ENCODE assay signal across 13 cellular contexts in genomic region chr3:55416381-55416821, GRCh38.
DNase-seq lines count a peak whose midpoint lies in the region; ATAC-seq and TF ChIP-seq lines count a peak whose summit lies in the region.
"Had no signal": no experiment of that assay in that cellular context is flagged by ENCODE, and none has a peak within 500 bp of the region (broad histone marks: within the 10 kb centered on the region; RNA-seq: fewer than 3 reads in every experiment).

No MANE protein-coding gene starts in this region.

- H3K36me3 ChIP-seq in GM23248 (ENCODE audit: low read depth) (no peaks in the 10 kb centered on the region), testis (ENCODE audit: low read depth, missing control alignments) (no peaks in the 10 kb centered on the region), sigmoid colon (no peaks in the 10 kb centered on the region), WERI-Rb-1 (no peaks in the 10 kb centered on the region)
- H3K36me3 ChIP-seq: right atrium auricular region had no signal

- H3K27ac ChIP-seq in GM23248: peak overlapping the region; percentile 63
- H3K27ac ChIP-seq in testis: no peak overlapping the region
- no peak overlapping the region for H3K27ac ChIP-seq in sigmoid colon
- no peak overlapping the region for H3K27ac ChIP-seq in WERI-Rb-1
- H3K27ac ChIP-seq: right atrium auricular region had no signal

- H3K9me2 ChIP-seq in GM23248 (ENCODE audit: insufficient read depth): no peaks in the 10 kb centered on the region

- TF ChIP-seq CTCF in choroid plexus epithelial cell (conservative IDR thresholded peaks at IDR 0.05; ENCODE audit: low read depth, low read length) (no peak), testis (IDR thresholded peaks at IDR 0.05) (no peak), sigmoid colon (IDR thresholded peaks at IDR 0.05) (no peak), WERI-Rb-1 (IDR thresholded peaks at IDR 0.05; ENCODE audit: low read depth, low read length) (no peak)

- H3K9me3 ChIP-seq in GM23248 (ENCODE audit: low read depth) (no peaks in the 10 kb centered on the region), testis (no peaks in the 10 kb centered on the region), sigmoid colon (peaks cover 0 to 4% (median 0%) of the 10 kb centered on the region in 4 donors), WERI-Rb-1 (ENCODE audit: severe bottlenecking) (no peaks in the 10 kb centered on the region)

- no peaks in the 10 kb centered on the region for H3K79me2 ChIP-seq in GM23248 (ENCODE audit: insufficient read depth)

- peak overlapping the region; percentile 40 for H3K4me2 ChIP-seq in GM23248 (ENCODE audit: unreplicated experiment)

- no peak for TF ChIP-seq EP300 in sigmoid colon (IDR thresholded peaks at IDR 0.05)

- WGBS in GM23248 (ENCODE audit: low coverage in 1 of 2, low lambda C conversion rate in 2 of 2, missing lambda C conversion rate in 2 of 2), 2 experiments: 0 to 3% methylated on average over 3 of the region's 3 CpGs
- WGBS in testis, 2 donors: 43 to 66% methylated on average over 2 to 3 of the region's 3 CpGs
- 71 to 78% methylated on average over 3 of the region's 3 CpGs for WGBS in sigmoid colon, 2 donors

- DNase-seq in GM23248: peak; percentile 93
- DNase-seq in NCI-H2196 treated with DMSO at 0.1 percent for 48 hours (lab: John Stamatoyannopoulos, UW; ENCODE audit: unreplicated experiment): peak; percentile 14
- peak; percentile 84 for DNase-seq in choroid plexus epithelial cell (ENCODE audit: low read depth)
- DNase-seq in pons (ENCODE audit: low spot score): peak; percentile 1
- no peak for DNase-seq in testis
- no peak for DNase-seq in sigmoid colon
- DNase-seq in WERI-Rb-1: no peak
- DNase-seq: activated naive CD4-positive, alpha-beta T cell; left ventricle myocardium superior; stimulated activated CD8-positive, alpha-beta memory T cell treated with anti-CD3 and anti-CD28 coated beads, Interleukin-4, amount 100 ng/mL, for 48 hours had no signal

- in situ Hi-C loops in GM23248 (cut with MboI): no loop called here

- peaks cover 15% of the 10 kb centered on the region; the same call in 1 of the 2 replicates for H3F3A ChIP-seq in GM23248 (ENCODE audit: insufficient read depth)

- ATAC-seq in HG03108 (IDR thresholded peaks at IDR 0.05; ENCODE audit: unreplicated experiment): no peak
- ATAC-seq: K562, left ventricle myocardium superior had no signal

- H3K4me1 ChIP-seq in GM23248 (ENCODE audit: insufficient read depth) (peaks cover 18% of the 10 kb centered on the region), testis (no peaks in the 10 kb centered on the region), sigmoid colon (no peaks in the 10 kb centered on the region)
- H3K4me1 ChIP-seq: right atrium auricular region had no signal

- H2AFZ ChIP-seq in GM23248: peak overlapping the region; percentile 46

- TF ChIP-seq POLR2A in testis (IDR thresholded peaks at IDR 0.05): no peak
- no peak for TF ChIP-seq POLR2A in sigmoid colon (IDR thresholded peaks at IDR 0.05)

- no peaks in the 10 kb centered on the region for H3K27me3 ChIP-seq in GM23248 (replicated peaks; ENCODE audit: insufficient read depth)
- no peaks in the 10 kb centered on the region for H3K27me3 ChIP-seq in testis
- no peaks in the 10 kb centered on the region for H3K27me3 ChIP-seq in sigmoid colon
- no peaks in the 10 kb centered on the region for H3K27me3 ChIP-seq in WERI-Rb-1 (ENCODE audit: insufficient read depth, low read depth, severe bottlenecking)
- H3K27me3 ChIP-seq: right atrium auricular region had no signal

- H4K20me1 ChIP-seq in GM23248 (ENCODE audit: insufficient read depth): no peaks in the 10 kb centered on the region

- intact Hi-C loops in testis (cut with DNase I; ENCODE audit: low total_unique reads) (no loop called here), sigmoid colon (cut with DNase I) (no loop called here)

- H3K4me3 ChIP-seq in GM23248 (peak overlapping the region; percentile 33), choroid plexus epithelial cell (ENCODE audit: low read depth, low read length) (no peak overlapping the region), testis (no peak overlapping the region), sigmoid colon (no peak overlapping the region), WERI-Rb-1 (ENCODE audit: low read depth, low read length) (no peak overlapping the region)
- H3K4me3 ChIP-seq: K562, right atrium auricular region had no signal

- peak overlapping the region; percentile 46; the same call in 1 of the 2 replicates for H3K9ac ChIP-seq in GM23248

Comparison
In these comparisons a context has a peak if more than half of its experiments do, and no peak if none do; other contexts are left out.
1. DNase-seq: peak in GM23248 (single experiment), NCI-H2196 treated with DMSO at 0.1 percent for 48 hours (single experiment), choroid plexus epithelial cell (single experiment) and pons (single experiment); none in testis (single experiment), sigmoid colon (single experiment) and WERI-Rb-1 (single experiment).